In the genomic region with DNA sequence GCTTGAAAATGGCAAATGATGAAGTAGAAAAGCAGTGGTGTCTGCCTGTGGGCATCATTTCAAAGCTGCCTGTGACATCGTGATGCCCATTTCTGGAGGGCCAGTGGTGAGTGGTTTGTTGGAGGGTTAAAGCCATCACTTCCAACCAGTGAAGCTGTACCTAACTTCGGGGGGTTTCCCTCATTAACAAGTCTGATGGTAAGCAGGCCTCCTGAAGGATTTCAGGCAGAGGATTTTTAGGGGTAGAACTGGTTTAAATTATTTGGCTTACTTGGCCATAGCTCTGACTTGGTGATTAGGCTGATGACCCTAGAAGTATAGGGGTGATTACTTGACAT, we compare ENCODE assay signal across 10 cellular contexts. TPM values are rescaled to one million over a fixed set of nuclear protein-coding genes. Genes with fewer than 3 reads are reported as not detected.
A peak's percentile ranks its signal among the peaks of the same experiment; 100 is the strongest.
DNase-seq lines count a peak whose midpoint lies in the region; ATAC-seq and TF ChIP-seq lines count a peak whose summit lies in the region.
"Had no signal": no experiment of that assay in that cellular context is flagged by ENCODE, and none has a peak within 500 bp of the region (broad histone marks: within the 10 kb centered on the region; RNA-seq: fewer than 3 reads in every experiment).

No MANE protein-coding gene starts in this region.

- POLR2A ChIA-PET in T-cell (lab: Charles Lee) = interaction anchor here (0.6 to 0.9 kb wide), 2 partner anchors 32 to 173 kb away, joined by 3 read pairs; no protein-coding TSS in a partner anchor

- no peak for TF ChIP-seq CTCF in nephron (IDR thresholded peaks at IDR 0.05; ENCODE audit: unreplicated experiment in 3 of 3)

- peak overlapping the region; percentile 85 to 91 for H3K27ac Mint-ChIP-seq in T-cell
- H3K27ac Mint-ChIP-seq in nephron = peak overlapping the region; percentile 18 to 47 (median 25)

- H3K4me3 Mint-ChIP-seq in T-cell (peak overlapping the region; percentile 14 to 63 (median 42)), nephron (no peak overlapping the region)

- H3K27me3 Mint-ChIP-seq in T-cell = no peaks in the 10 kb centered on the region
- H3K27me3 Mint-ChIP-seq in nephron (ENCODE audit: low read depth) = peaks cover 4% of the 10 kb centered on the region

- DNase-seq in T-cell = peak in 2 of 34 experiments; percentile 8 to 30
- DNase-seq in NCI-H146 (lab: John Stamatoyannopoulos, UW) = no peak
- no peak for DNase-seq in GM19240 (ENCODE audit: insufficient read length, low spot score)
- no peak for DNase-seq in NCI-H69 (lab: John Stamatoyannopoulos, UW)
- no peak for DNase-seq in midbrain (lab: John Stamatoyannopoulos, UW)
- DNase-seq: Karpas-422 had no signal

- CTCF ChIA-PET in T-cell (lab: Charles Lee) = interaction anchor here (0.6 to 2.0 kb wide), 6 partner anchors 9 to 26 kb away, joined by 3 to 9 read pairs (median 4); no protein-coding TSS in a partner anchor

- ATAC-seq in GM18502 (IDR thresholded peaks at IDR 0.05; ENCODE audit: poor library complexity, unreplicated experiment) = peak; percentile 21
- peak; percentile 32 for ATAC-seq in GM21717 (IDR thresholded peaks at IDR 0.05; ENCODE audit: unreplicated experiment)
- peak in 1 of 4 experiments; percentile 53 for ATAC-seq in T-cell (replicated peaks in 1 of 4)
- ATAC-seq: Panc1 had no signal

- H3K4me1 Mint-ChIP-seq in T-cell (peaks cover 82 to 97% (median 95%) of the 10 kb centered on the region in 3 donors), nephron (peaks cover 31% of the 10 kb centered on the region)

- H3K36me3 Mint-ChIP-seq in T-cell (peaks cover 30% of the 10 kb centered on the region), nephron (ENCODE audit: low read depth) (no peaks in the 10 kb centered on the region)

- H3K9me3 Mint-ChIP-seq in T-cell (no peaks in the 10 kb centered on the region), nephron (no peaks in the 10 kb centered on the region)

RNA-seq across cellular contexts. Expression of gene TNFAIP8, which starts 10.7 kb away (rescaled TPM):
- 100 to 1,000 TPM; 128 to 145 (median 135) TPM for total RNA-seq in T-cell

Comparison
In these comparisons a context has a peak if more than half of its experiments do, and no peak if none do; other contexts are left out.
1. H3K4me3 Mint-ChIP-seq: peak in T-cell (3 of 3); none in nephron (0 of 3).